In genomic region chr12:91912178-91912577, GRCh38 we compare ENCODE assay signal across 25 cellular contexts.
"Had no signal": no experiment of that assay in that cellular context is flagged by ENCODE, and none has a peak within 500 bp of the region (broad histone marks: within the 10 kb centered on the region; RNA-seq: fewer than 3 reads in every experiment).

No MANE protein-coding gene starts in this region.

- H3K4me2 ChIP-seq: hepatocyte had no signal

- H3K36me3 ChIP-seq: left ventricle myocardium inferior, ovary, prostate gland, suprapubic skin, thoracic aorta, tibial artery, upper lobe of right lung, vagina had no signal

- H3K4me1 ChIP-seq: left ventricle myocardium inferior, prostate gland, tibial artery, upper lobe of right lung had no signal

- H3K27me3 ChIP-seq: hepatocyte, ovary, suprapubic skin, tibial artery, upper lobe of right lung, vagina had no signal

- H2AFZ ChIP-seq: hepatocyte had no signal

- H3K4me3 ChIP-seq: hepatocyte, left ventricle myocardium inferior, lung, ovary, prostate gland, skin epidermis, suprapubic skin, thoracic aorta, tibial artery, upper lobe of right lung, vagina had no signal

- H3K36me3 Mint-ChIP-seq: mesothelial cell of epicardium; stimulated activated effector memory CD8-positive, alpha-beta T cell treated with anti-CD3 and anti-CD28 coated beads, Interleukin-12 subunit alpha, Interleukin-12 subunit beta, amount 100 ng/mL, for 72 hours had no signal

- H3K27ac Mint-ChIP-seq: mesothelial cell of epicardium; natural killer cell treated with Interleukin-12 subunit alpha and Interleukin-12 subunit beta and Interleukin-15 and Interleukin-18, amount 100 ng/mL, for 72 hours; stimulated activated effector memory CD8-positive, alpha-beta T cell treated with anti-CD3 and anti-CD28 coated beads, Interleukin-12 subunit alpha, Interleukin-12 subunit beta, amount 100 ng/mL, for 72 hours; stimulated activated naive CD8-positive, alpha-beta T cell treated with anti-CD3 and anti-CD28 coated beads, Interleukin-15, Interleukin-2, amounts not matched to agents 100 ng/mL and 50 ng/mL, for 24 hours had no signal

- H3K4me3 Mint-ChIP-seq: mesothelial cell of epicardium; naive thymus-derived CD4-positive, alpha-beta T cell; natural killer cell treated with Interleukin-12 subunit alpha and Interleukin-12 subunit beta and Interleukin-15 and Interleukin-18, amount 100 ng/mL, for 72 hours; stimulated activated effector memory CD8-positive, alpha-beta T cell treated with anti-CD3 and anti-CD28 coated beads, Interleukin-12 subunit alpha, Interleukin-12 subunit beta, amount 100 ng/mL, for 72 hours; stimulated activated naive CD8-positive, alpha-beta T cell treated with anti-CD3 and anti-CD28 coated beads, Interleukin-15, Interleukin-2, amounts not matched to agents 100 ng/mL and 50 ng/mL, for 24 hours had no signal

- H3K27ac ChIP-seq: hepatocyte, left ventricle myocardium inferior, ovary, prostate gland, skin epidermis, suprapubic skin, thoracic aorta, tibial artery, upper lobe of right lung, vagina had no signal

- H3K4me1 Mint-ChIP-seq: mesothelial cell of epicardium; stimulated activated effector memory CD8-positive, alpha-beta T cell treated with anti-CD3 and anti-CD28 coated beads, Interleukin-12 subunit alpha, Interleukin-12 subunit beta, amount 100 ng/mL, for 72 hours had no signal

- H3K9me3 ChIP-seq: left ventricle myocardium inferior, ovary, prostate gland, suprapubic skin, thoracic aorta, tibial artery, upper lobe of right lung, vagina had no signal

- ATAC-seq: naive thymus-derived CD4-positive, alpha-beta T cell; natural killer cell treated with Interleukin-12 subunit alpha and Interleukin-12 subunit beta and Interleukin-15 and Interleukin-18, amount 100 ng/mL, for 72 hours; right cardiac atrium; sciatic nerve; stimulated activated effector memory CD8-positive, alpha-beta T cell treated with anti-CD3 and anti-CD28 coated beads, Interleukin-12 subunit alpha, Interleukin-12 subunit beta, amount 100 ng/mL, for 72 hours; upper lobe of right lung had no signal

- DNase-seq: islet precursor cell; left ventricle myocardium inferior; mesendoderm; naive thymus-derived CD4-positive, alpha-beta T cell; ovary; posterior cingulate gyrus; retina; right cardiac atrium; stimulated activated CD4-positive, alpha-beta T cell treated with anti-CD3 and anti-CD28 coated beads, Interleukin-4, amount 100 ng/mL, for 24 hours; stimulated activated naive CD4-positive, alpha-beta T cell; tibial artery; trophoblast cell; upper lobe of right lung had no signal

- H3K27me3 Mint-ChIP-seq: naive thymus-derived CD4-positive, alpha-beta T cell; stimulated activated naive CD8-positive, alpha-beta T cell treated with anti-CD3 and anti-CD28 coated beads, Interleukin-15, Interleukin-2, amounts not matched to agents 100 ng/mL and 50 ng/mL, for 24 hours had no signal
